In the genomic region with DNA sequence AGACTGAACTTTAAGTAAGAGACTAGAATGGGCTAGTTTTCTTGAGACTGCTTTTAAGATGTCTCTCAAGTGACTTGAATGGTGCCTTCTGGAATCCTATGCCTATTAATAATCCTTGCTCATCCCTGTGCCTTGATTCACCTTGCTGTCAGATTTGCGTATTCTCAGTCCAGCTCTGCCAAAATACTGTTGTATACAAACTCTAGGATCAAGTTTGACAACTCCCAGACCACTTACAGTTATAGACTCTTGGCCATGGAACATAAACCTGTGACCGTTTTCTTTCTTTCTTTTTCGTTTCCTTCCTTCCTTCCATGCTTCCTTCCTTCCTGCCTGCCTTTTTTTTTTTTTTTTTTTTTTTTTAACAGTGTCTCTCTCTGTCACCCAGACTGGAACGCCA, we compare ENCODE assay signal across 3 cellular contexts.
"Had no signal": no experiment of that assay in that cellular context is flagged by ENCODE, and none has a peak within 500 bp of the region (broad histone marks: within the 10 kb centered on the region; RNA-seq: fewer than 3 reads in every experiment).

No MANE protein-coding gene starts in this region.

- H3K4me3 ChIP-seq: GM12878 had no signal

- ATAC-seq: GM12878 had no signal

- DNase-seq: GDM1, GF-D8 had no signal
